Comparison of ENCODE assay signal across 1 cellular context in genomic region chr9:19239955-19240354, GRCh38.
TF ChIP-seq lines count a peak whose summit lies in the region.

No MANE protein-coding gene starts in this region.

TF ChIP-seq in WTC11, 78 proteins besides CTCF, POLR2A, EP300 and RAD21 (continued from another document):
- TF ChIP-seq PREB (CRISPR knock-in tag; IDR thresholded peaks at IDR 0.05; ENCODE audit: borderline replicate concordance) = no peak
- TF ChIP-seq FOXP1 (CRISPR knock-in tag; IDR thresholded peaks at IDR 0.05; ENCODE audit: borderline replicate concordance) = no peak
- no peak for TF ChIP-seq ZNF532 (CRISPR knock-in tag; IDR thresholded peaks at IDR 0.05; ENCODE audit: borderline replicate concordance)
- TF ChIP-seq FOXK1 (CRISPR knock-in tag; IDR thresholded peaks at IDR 0.05) = no peak
- TF ChIP-seq ZNF263 (CRISPR knock-in tag; IDR thresholded peaks at IDR 0.05; ENCODE audit: low read depth) = no peak
- no peak for TF ChIP-seq ZNF219 (CRISPR knock-in tag; IDR thresholded peaks at IDR 0.05; ENCODE audit: borderline replicate concordance)
- no peak for TF ChIP-seq SOX15 (CRISPR knock-in tag; IDR thresholded peaks at IDR 0.05)
